In the genomic region with DNA sequence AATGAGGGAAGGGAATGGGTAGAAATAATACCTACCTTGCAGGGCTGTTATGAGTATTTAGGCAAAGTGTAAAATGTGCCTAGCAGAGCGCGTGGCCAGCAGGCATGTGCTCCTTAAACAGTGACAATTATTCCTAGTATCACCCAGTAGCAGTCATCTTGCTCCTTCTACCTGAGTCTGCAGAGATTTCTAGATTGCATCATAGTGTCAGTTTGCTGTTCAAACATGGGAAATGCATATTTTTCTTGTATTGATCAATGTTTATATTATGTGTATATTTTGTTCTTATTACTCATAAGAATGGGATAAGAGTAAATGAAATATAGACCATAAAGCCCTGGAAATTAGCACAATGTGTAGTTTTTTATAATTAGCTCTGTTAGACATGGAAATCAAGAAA, we compare ENCODE assay signal across 9 cellular contexts. TPM values are rescaled to one million over a fixed set of nuclear protein-coding genes. Genes with fewer than 3 reads are reported as not detected.
"Had no signal": no experiment of that assay in that cellular context is flagged by ENCODE, and none has a peak within 500 bp of the region (broad histone marks: within the 10 kb centered on the region; RNA-seq: fewer than 3 reads in every experiment).

No MANE protein-coding gene starts in this region.

- H3K9me3 ChIP-seq: HAP-1 had no signal

- FAIRE-seq: HTR-8/SVneo had no signal

- H3K9me3 Mint-ChIP-seq: HFFc6 had no signal

- H3K4me3 ChIP-seq: HAP-1 had no signal

- DNase-seq: GOT3, H7, HFFc6, KBM-7 had no signal

- H3K4me2 ChIP-seq: KMS-11 had no signal

- ATAC-seq: HCT116 had no signal

- H3K27ac Mint-ChIP-seq: HFFc6 had no signal

- H3K9ac ChIP-seq: KMS-11 had no signal

- H3K4me3 Mint-ChIP-seq: HFFc6 had no signal

- H3K36me3 ChIP-seq: HAP-1 had no signal

- H3K27ac ChIP-seq: KMS-11 had no signal

RNA-seq across cellular contexts. Expression of a gene that starts 37.3 kb away (rescaled TPM):
- total RNA-seq: H4, H7 had no signal
